Comparison of ENCODE assay signal across 1 cellular context in genomic region chr6:39208233-39208720, GRCh38.
TF ChIP-seq lines count a peak whose summit lies in the region.

No MANE protein-coding gene starts in this region.

TF ChIP-seq in H1, 55 proteins besides CTCF, POLR2A, EP300 and RAD21:
- no peak for TF ChIP-seq SAP30 (IDR thresholded peaks at IDR 0.05; ENCODE audit: insufficient read depth, insufficient replicate concordance, low read length)
- no peak for TF ChIP-seq YY1 (IDR thresholded peaks at IDR 0.05; ENCODE audit: low read depth, low read length)
- no peak for TF ChIP-seq SUZ12 (IDR thresholded peaks at IDR 0.05; ENCODE audit: low read length)
- TF ChIP-seq HDAC2 (IDR thresholded peaks at IDR 0.05; ENCODE audit: borderline replicate concordance in 1 of 2, low read depth in 2 of 2, low read length in 2 of 2), result no peak
- no peak for TF ChIP-seq BCL11A (IDR thresholded peaks at IDR 0.05; ENCODE audit: low read depth in 2 of 2, low read length in 2 of 2)
- no peak for TF ChIP-seq KDM1A (IDR thresholded peaks at IDR 0.05; ENCODE audit: borderline replicate concordance, low read length)
